ENCODE assay signal across 8 cellular contexts in the genomic region with DNA sequence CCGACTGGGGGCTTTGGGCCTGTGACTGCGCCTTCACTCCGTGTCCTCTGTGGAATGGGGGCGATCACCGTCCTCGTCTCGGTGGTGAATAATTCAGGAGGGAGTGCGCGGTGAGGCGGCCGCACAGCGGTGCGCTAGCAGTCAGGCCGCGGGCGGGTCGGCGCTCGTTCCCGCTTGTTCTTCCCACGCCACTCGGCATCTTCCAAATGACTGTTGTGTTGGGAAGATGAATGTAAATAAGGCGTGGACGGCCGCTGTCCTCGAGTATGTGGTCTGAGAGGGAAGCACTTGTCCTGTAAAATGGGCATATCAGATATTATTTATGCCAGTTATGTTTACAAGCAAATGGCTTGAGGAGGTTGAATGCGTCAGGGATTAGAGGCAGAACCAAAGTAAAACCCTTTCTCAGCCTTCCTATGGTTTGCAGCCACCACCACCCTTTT. TPM values are rescaled to one million over a fixed set of nuclear protein-coding genes. Genes with fewer than 3 reads are reported as not detected.
DNase-seq lines count a peak whose midpoint lies in the region; ATAC-seq and TF ChIP-seq lines count a peak whose summit lies in the region.

No MANE protein-coding gene starts in this region.

- intact Hi-C loops in adrenal gland (cut with DNase I), result loop anchor here in 1 of 2 donors (10.0 kb wide), 1 partner anchor 418 kb away; no protein-coding TSS in a partner anchor

- no peaks in the 10 kb centered on the region for H3K9me3 Mint-ChIP-seq in CD4-positive, CD25-positive, alpha-beta regulatory T cell
- H3K9me3 Mint-ChIP-seq in stimulated activated naive CD8-positive, alpha-beta T cell treated with anti-CD3 and anti-CD28 coated beads, Interleukin-15, Interleukin-2, amounts not matched to agents 100 ng/mL and 50 ng/mL, for 24 hours, result no peaks in the 10 kb centered on the region

- peak overlapping the region; percentile 98 to 100 (median 99) for H3K27ac Mint-ChIP-seq in CD4-positive, CD25-positive, alpha-beta regulatory T cell
- peak overlapping the region; percentile 96 for H3K27ac Mint-ChIP-seq in stimulated activated naive CD8-positive, alpha-beta T cell treated with anti-CD3 and anti-CD28 coated beads, Interleukin-15, Interleukin-2, amounts not matched to agents 100 ng/mL and 50 ng/mL, for 24 hours

- DNase-seq in CD4-positive, CD25-positive, alpha-beta regulatory T cell, result no peak
- DNase-seq in adrenal gland, result no peak
- DNase-seq in stimulated activated CD4-positive, alpha-beta T cell treated with anti-CD3 and anti-CD28 coated beads, Interleukin-2, amount 100 ng/mL, for 48 hours, result no peak
- no peak for DNase-seq in SW480 (ENCODE audit: low spot score)

- peak overlapping the region; percentile 90 for H3K4me3 ChIP-seq in CD4-positive, CD25-positive, alpha-beta regulatory T cell (ENCODE audit: low read depth, low read length)
- peak overlapping the region in 2 of 4 donors; percentile 40 to 83 for H3K4me3 ChIP-seq in adrenal gland
- peak overlapping the region; percentile 94 for H3K4me3 ChIP-seq in iPS-20b (ENCODE audit: low read length)

- H3K4me1 Mint-ChIP-seq in CD4-positive, CD25-positive, alpha-beta regulatory T cell, result peaks cover 22 to 38% (median 27%) of the 10 kb centered on the region in 4 donors
- peaks cover 33% of the 10 kb centered on the region for H3K4me1 Mint-ChIP-seq in stimulated activated naive CD8-positive, alpha-beta T cell treated with anti-CD3 and anti-CD28 coated beads, Interleukin-15, Interleukin-2, amounts not matched to agents 100 ng/mL and 50 ng/mL, for 24 hours (ENCODE audit: low read depth)

- H3K4me3 Mint-ChIP-seq in CD4-positive, CD25-positive, alpha-beta regulatory T cell, result peak overlapping the region in 3 of 4 donors; percentile 92 to 99 (median 97)
- H3K4me3 Mint-ChIP-seq in stimulated activated naive CD8-positive, alpha-beta T cell treated with anti-CD3 and anti-CD28 coated beads, Interleukin-15, Interleukin-2, amounts not matched to agents 100 ng/mL and 50 ng/mL, for 24 hours, result peak overlapping the region; percentile 97

- WGBS in adrenal gland, 4 donors, result 2 to 5% (median 4%) methylated on average over 11 to 27 of the region's 27 CpGs

- H3K36me3 ChIP-seq in CD4-positive, CD25-positive, alpha-beta regulatory T cell (ENCODE audit: control insufficient read depth, insufficient read depth, low read length), result peaks cover 2% of the 10 kb centered on the region
- no peaks in the 10 kb centered on the region for H3K36me3 ChIP-seq in adrenal gland (replicated peaks in 1 of 2)
- peaks cover 18% of the 10 kb centered on the region; the same call in 1 of the 2 replicates for H3K36me3 ChIP-seq in iPS-20b (ENCODE audit: insufficient read depth, low read depth, low read length)

- H3K4me1 ChIP-seq in CD4-positive, CD25-positive, alpha-beta regulatory T cell (ENCODE audit: control insufficient read depth, insufficient read depth, low read length, poor library complexity, severe bottlenecking), result peaks cover 19% of the 10 kb centered on the region
- H3K4me1 ChIP-seq in adrenal gland (replicated peaks in 1 of 2) (peaks cover 8 to 15% of the 10 kb centered on the region in 2 donors), iPS-20b (ENCODE audit: insufficient read depth, low read length) (no peaks in the 10 kb centered on the region)

- no peaks in the 10 kb centered on the region for H3K9me3 ChIP-seq in CD4-positive, CD25-positive, alpha-beta regulatory T cell (ENCODE audit: control insufficient read depth in 2 of 2, low read length in 2 of 2)
- no peaks in the 10 kb centered on the region for H3K9me3 ChIP-seq in adrenal gland (replicated peaks in 1 of 3)
- H3K9me3 ChIP-seq in iPS-20b (ENCODE audit: insufficient read depth, low read depth, low read length), result no peaks in the 10 kb centered on the region

- peak overlapping the region; percentile 95 for H3K9ac ChIP-seq in iPS-20b (ENCODE audit: low read depth, low read length)

- ATAC-seq in CD4-positive, CD25-positive, alpha-beta regulatory T cell (ENCODE audit: low read depth in 2 of 2), result peak in 1 of 2 donors; percentile 22
- ATAC-seq in GM19351 (IDR thresholded peaks at IDR 0.05; ENCODE audit: unreplicated experiment) (peak; percentile 29), HG03378 (IDR thresholded peaks at IDR 0.05; ENCODE audit: unreplicated experiment) (peak; percentile 9)

- H3K36me3 Mint-ChIP-seq in CD4-positive, CD25-positive, alpha-beta regulatory T cell, result peaks cover 5% of the 10 kb centered on the region
- peaks cover 8% of the 10 kb centered on the region for H3K36me3 Mint-ChIP-seq in stimulated activated naive CD8-positive, alpha-beta T cell treated with anti-CD3 and anti-CD28 coated beads, Interleukin-15, Interleukin-2, amounts not matched to agents 100 ng/mL and 50 ng/mL, for 24 hours (ENCODE audit: low read depth)

- peaks cover 8% of the 10 kb centered on the region for H3K27me3 Mint-ChIP-seq in CD4-positive, CD25-positive, alpha-beta regulatory T cell
- H3K27me3 Mint-ChIP-seq in stimulated activated naive CD8-positive, alpha-beta T cell treated with anti-CD3 and anti-CD28 coated beads, Interleukin-15, Interleukin-2, amounts not matched to agents 100 ng/mL and 50 ng/mL, for 24 hours, result no peaks in the 10 kb centered on the region

- TF ChIP-seq POLR2A in adrenal gland (IDR thresholded peaks at IDR 0.05), result peak in 1 of 2 donors; percentile 1

- peak overlapping the region; percentile 96 for H3K27ac ChIP-seq in CD4-positive, CD25-positive, alpha-beta regulatory T cell (ENCODE audit: insufficient read depth, low read length, poor library complexity, severe bottlenecking)
- H3K27ac ChIP-seq in adrenal gland (peak overlapping the region; percentile 42 to 97 (median 90)), iPS-20b (ENCODE audit: low read length) (peak overlapping the region; percentile 95)

- no peaks in the 10 kb centered on the region for H3K27me3 ChIP-seq in CD4-positive, CD25-positive, alpha-beta regulatory T cell (ENCODE audit: control insufficient read depth, insufficient read depth, low read length)
- H3K27me3 ChIP-seq in adrenal gland (no peaks in the 10 kb centered on the region), iPS-20b (ENCODE audit: insufficient read depth, low read length) (no peaks in the 10 kb centered on the region)

- peak in 2 of 6 experiments; percentile 0 to 47 for TF ChIP-seq CTCF in adrenal gland (IDR thresholded peaks at IDR 0.05)

RNA-seq across cellular contexts. Expression of a gene that starts 0.6 kb away (rescaled TPM):
- total RNA-seq in CD4-positive, CD25-positive, alpha-beta regulatory T cell, result 93.3 TPM
- polyA plus RNA-seq in CD4-positive, CD25-positive, alpha-beta regulatory T cell, result 10 to 100 TPM; 54.2 to 72.4 (median 64.0) TPM
- total RNA-seq in adrenal gland, result 10 to 100 TPM; 15.0 to 58.5 (median 36.1) TPM
- 10 to 100 TPM in 1 of 3 donors, 1 to 10 TPM in 2; 6.6 to 44.4 (median 9.4) TPM for polyA plus RNA-seq in adrenal gland

RNA-seq across cellular contexts. Expression of a gene that starts 53.9 kb away (rescaled TPM):
- total RNA-seq in CD4-positive, CD25-positive, alpha-beta regulatory T cell, result not detected
- not detected for polyA plus RNA-seq in CD4-positive, CD25-positive, alpha-beta regulatory T cell
- under 1 TPM in 1 of 8 donors, not detected in 7; 0.29 TPM for total RNA-seq in adrenal gland
- under 1 TPM in 1 of 3 donors, not detected in 2; 0.07 TPM for polyA plus RNA-seq in adrenal gland

RNA-seq across cellular contexts. Expression of a gene that starts 55.9 kb away (rescaled TPM):
- 42.0 TPM for total RNA-seq in CD4-positive, CD25-positive, alpha-beta regulatory T cell
- polyA plus RNA-seq in CD4-positive, CD25-positive, alpha-beta regulatory T cell, result 100 to 1,000 TPM in 3 of 4 donors, 10 to 100 TPM in 1; 99.8 to 119 (median 106) TPM
- total RNA-seq in adrenal gland, result 100 to 1,000 TPM in 1 of 8 donors, 10 to 100 TPM in 7; 39.8 to 102 (median 52.5) TPM
- 10 to 100 TPM in 2 of 3 donors, 1 to 10 TPM in 1; 8.2 to 36.7 (median 15.1) TPM for polyA plus RNA-seq in adrenal gland
